In genomic region chr16:1333149-1333812, GRCh38 we compare ENCODE assay signal across 8 cellular contexts. TPM values are rescaled to one million over a fixed set of nuclear protein-coding genes. Genes with fewer than 3 reads are reported as not detected.
DNase-seq lines count a peak whose midpoint lies in the region; ATAC-seq and TF ChIP-seq lines count a peak whose summit lies in the region.

TSS of gene BAIAP3 (plus strand) at chr16:1333645. CDS start at chr16:1338550, 4,905 bp downstream.

- intact Hi-C loops in activated CD8-positive, alpha-beta T cell treated with anti-CD3 and anti-CD28 coated beads for 36 hours (cut with micrococcal nuclease) = no loop called here

- H3K9me3 ChIP-seq in esophagus (ENCODE audit: control insufficient read depth in 2 of 2, insufficient read depth in 1 of 2, low read depth in 1 of 2, low read length in 1 of 2) (peaks cover 5 to 6% of the 10 kb centered on the region in 2 donors), neuron (ENCODE audit: low read length) (no peaks in the 10 kb centered on the region)

- peak within 1 kb of the TSS; percentile 27 for H3K4me3 Mint-ChIP-seq in activated CD8-positive, alpha-beta T cell treated with anti-CD3 and anti-CD28 coated beads for 36 hours

- peaks cover 0 to 28% of the 10 kb centered on the region in 2 donors for H3K27me3 ChIP-seq in esophagus (ENCODE audit: control insufficient read depth in 1 of 2, insufficient read depth in 2 of 2, low read length in 2 of 2)
- peaks cover 22% of the 10 kb centered on the region for H3K27me3 ChIP-seq in neuron (ENCODE audit: insufficient read depth, low read length)

- 4 to 7% methylated on average over 51 to 83 of the region's 83 CpGs for WGBS in esophagus, 2 donors

- POLR2A ChIA-PET in activated CD8-positive, alpha-beta T cell treated with anti-CD3 and anti-CD28 coated beads for 36 hours (lab: Charles Lee) = interaction anchor here (1.5 to 1.7 kb wide), 3 partner anchors 9 to 24 kb away, joined by 4 to 5 read pairs (median 5); partner anchors contain the start of gene UBE2I

- in situ Hi-C loops in KBM-7 (cut with MboI; ENCODE audit: low pct_unique_long_range_greater_than_20kb, low sequenced_read_pairs) = no loop called here

- H2AFZ ChIP-seq in neuron (ENCODE audit: low read depth, low read length) = peak within 1 kb of the TSS; percentile 20

- no peak within 1 kb of the TSS for H3K27ac Mint-ChIP-seq in activated CD8-positive, alpha-beta T cell treated with anti-CD3 and anti-CD28 coated beads for 36 hours

- no peak for TF ChIP-seq CTCF in activated CD8-positive, alpha-beta T cell treated with anti-CD3 and anti-CD28 coated beads for 36 hours (IDR thresholded peaks at IDR 0.05)

- H3K4me3 ChIP-seq in esophagus (ENCODE audit: low read depth in 1 of 2, low read length in 2 of 2) (peak within 1 kb of the TSS; percentile 25 to 43), neuron (ENCODE audit: low read length) (peak within 1 kb of the TSS; percentile 46)

- H3K4me1 ChIP-seq in esophagus (ENCODE audit: control insufficient read depth in 2 of 2, insufficient read depth in 2 of 2, low read length in 1 of 2) (peaks cover 10 to 14% of the 10 kb centered on the region in 2 donors), neuron (ENCODE audit: insufficient read depth, low read length) (peaks cover 54% of the 10 kb centered on the region)

- no peaks in the 10 kb centered on the region for H3K36me3 Mint-ChIP-seq in activated CD8-positive, alpha-beta T cell treated with anti-CD3 and anti-CD28 coated beads for 36 hours (ENCODE audit: low read depth)

- no peak within 1 kb of the TSS for H3K27ac ChIP-seq in esophagus (ENCODE audit: low read depth in 2 of 2, low read length in 1 of 2)

- CTCF ChIA-PET in activated CD8-positive, alpha-beta T cell treated with anti-CD3 and anti-CD28 coated beads for 36 hours (lab: Charles Lee) = interaction anchor here (1.2 kb wide), 1 partner anchor 31 kb away, joined by 3 read pairs; no protein-coding TSS in a partner anchor

- peak; percentile 23 for DNase-seq in NOMO-1 treated with DMSO at 0.1 percent for 48 hours (lab: John Stamatoyannopoulos, UW; ENCODE audit: unreplicated experiment)
- no peak for DNase-seq in NOMO-1 treated with dmso at 0.1 percent for 144 hours (lab: John Stamatoyannopoulos, UW; ENCODE audit: unreplicated experiment)
- DNase-seq in activated CD8-positive, alpha-beta T cell treated with anti-CD3 and anti-CD28 coated beads for 36 hours = peak; percentile 67
- no peak for DNase-seq in NCI-H2081 treated with DMSO at 0.1 percent for 48 hours (lab: John Stamatoyannopoulos, UW)
- DNase-seq in SKM-1 (lab: John Stamatoyannopoulos, UW; ENCODE audit: unreplicated experiment) = no peak
- no peak for DNase-seq in KBM-7

- peak; percentile 81 for ATAC-seq in activated CD8-positive, alpha-beta T cell treated with anti-CD3 and anti-CD28 coated beads for 36 hours

- H3K9me3 Mint-ChIP-seq in activated CD8-positive, alpha-beta T cell treated with anti-CD3 and anti-CD28 coated beads for 36 hours = no peaks in the 10 kb centered on the region

- peaks cover 13% of the 10 kb centered on the region for H3K4me1 Mint-ChIP-seq in activated CD8-positive, alpha-beta T cell treated with anti-CD3 and anti-CD28 coated beads for 36 hours (ENCODE audit: low read depth)

- H3K27me3 Mint-ChIP-seq in activated CD8-positive, alpha-beta T cell treated with anti-CD3 and anti-CD28 coated beads for 36 hours = peaks cover 18% of the 10 kb centered on the region

- H3K36me3 ChIP-seq in esophagus (ENCODE audit: control insufficient read depth in 2 of 2, insufficient read depth in 2 of 2, low read length in 1 of 2) (no peaks in the 10 kb centered on the region), neuron (ENCODE audit: insufficient read depth, low read length) (no peaks in the 10 kb centered on the region)

RNA-seq across cellular contexts. Expression of gene BAIAP3, which starts in this region (rescaled TPM):
- under 1 TPM; 0.27 to 0.68 TPM for total RNA-seq in activated CD8-positive, alpha-beta T cell treated with anti-CD3 and anti-CD28 coated beads for 36 hours
- polyA plus RNA-seq in esophagus = 1 to 10 TPM; 1.2 to 2.7 TPM

Comparison
In these comparisons a context has a peak if more than half of its experiments do, and no peak if none do; other contexts are left out.
1. Peak in DNase-seq and ATAC-seq in activated CD8-positive, alpha-beta T cell treated with anti-CD3 and anti-CD28 coated beads for 36 hours; RNA of the gene not detected or under 1 TPM.